In genomic region chr2:24613154-24613814, GRCh38 we compare ENCODE assay signal across 8 cellular contexts.
DNase-seq lines count a peak whose midpoint lies in the region; ATAC-seq, FAIRE-seq and TF ChIP-seq lines count a peak whose summit lies in the region.

No MANE protein-coding gene starts in this region.

- no peak overlapping the region for H2AFZ ChIP-seq in PC-9

- peaks cover 15% of the 10 kb centered on the region; the same call in 1 of the 3 replicates for H3K9me3 ChIP-seq in A549
- H3K9me3 ChIP-seq in PC-9 (ENCODE audit: insufficient read depth, low read depth): no peaks in the 10 kb centered on the region
- H3K9me3 ChIP-seq in small intestine (ENCODE audit: control insufficient read depth, low read depth): no peaks in the 10 kb centered on the region

- H3K4me3 ChIP-seq in A549 (no peak overlapping the region), PC-9 (no peak overlapping the region), small intestine (ENCODE audit: low read depth in 1 of 2, low read length in 2 of 2) (no peak overlapping the region)

- H3K36me3 ChIP-seq in PC-9 (ENCODE audit: low read depth) (no peaks in the 10 kb centered on the region), small intestine (ENCODE audit: control insufficient read depth in 2 of 2, insufficient read depth in 2 of 2, low read length in 2 of 2) (no peaks in the 10 kb centered on the region)

- no peaks in the 10 kb centered on the region for H3K27me3 ChIP-seq in PC-9 (ENCODE audit: insufficient read depth, low read depth)
- H3K27me3 ChIP-seq in small intestine (ENCODE audit: control insufficient read depth in 2 of 2, insufficient read depth in 2 of 2, low read length in 2 of 2): no peaks in the 10 kb centered on the region

- TF ChIP-seq CTCF in A549 (IDR thresholded peaks at IDR 0.05) (peak; percentile 14; the same call in 1 of the 3 replicates), PC-9 (conservative IDR thresholded peaks at IDR 0.05) (peak; percentile 57)

- no peak for TF ChIP-seq POLR2A in A549 (IDR thresholded peaks at IDR 0.05; ENCODE audit: low read length)

- peak in 1 of 2 experiments; percentile 37; a peak in 2 of 5 replicates for TF ChIP-seq RAD21 in A549 (conservative IDR thresholded peaks at IDR 0.05 in 1 of 2, IDR thresholded peaks at IDR 0.05 in 1 of 2)

- H3K4me2 ChIP-seq in A549: no peak overlapping the region
- H3K4me2 ChIP-seq in PC-9: no peak overlapping the region

- ATAC-seq in A549 (peak in 1 of 2 experiments; percentile 62; a peak in 3 of 6 replicates), HG03432 (IDR thresholded peaks at IDR 0.05; ENCODE audit: unreplicated experiment) (peak; percentile 51), HG02642 (IDR thresholded peaks at IDR 0.05; ENCODE audit: poor library complexity, unreplicated experiment) (no peak), GM18520 (IDR thresholded peaks at IDR 0.05; ENCODE audit: unreplicated experiment) (no peak)

- intact Hi-C loops in PC-9 (cut with micrococcal nuclease; ENCODE audit: unreplicated experiment): loop anchor here (2.0 to 10.0 kb wide), 2 partner anchors 182 to 214 kb away; partner anchors contain the start of genes CENPO and PTRHD1

- WGBS in A549 (ENCODE audit: missing lambda C conversion rate): 88% methylated on average over 6 of the region's 6 CpGs
- WGBS in small intestine, 3 donors: 80 to 91% (median 82%) methylated on average over 6 of the region's 6 CpGs

- no peaks in the 10 kb centered on the region for H3F3A ChIP-seq in PC-9 (ENCODE audit: insufficient read depth, low read depth)

- no peaks in the 10 kb centered on the region for H4K20me1 ChIP-seq in PC-9 (ENCODE audit: insufficient read depth)

- CTCF ChIA-PET in A549 (lab: Yijun Ruan, JAX) (interaction anchor here (0.7 to 1.4 kb wide), 3 partner anchors 9 to 180 kb away, joined by 3 read pairs; partner anchors contain the start of genes CENPO and PTRHD1), PC-9 (lab: Charles Lee) (interaction anchor here (1.2 to 2.3 kb wide), 3 partner anchors 177 to 214 kb away, joined by 5 to 8 read pairs (median 6); partner anchors contain the start of genes CENPO and PTRHD1)

- H3K9me2 ChIP-seq in PC-9 (ENCODE audit: insufficient read depth): no peaks in the 10 kb centered on the region; the same call in 1 of the 2 replicates

- POLR2A ChIA-PET in A549 (lab: Yijun Ruan, JAX): no interaction called here
- POLR2A ChIA-PET in PC-9 (lab: Charles Lee; ENCODE audit: unreplicated experiment): no interaction called here

- TF ChIP-seq EP300 in A549 (IDR thresholded peaks at IDR 0.05): no peak

- no TSS peak for BruUV-seq in PC-9 (replicated peaks; lab: Mats Ljungman, UMichigan)

- H3K79me2 ChIP-seq in PC-9 (ENCODE audit: low read depth): no peaks in the 10 kb centered on the region

- FAIRE-seq in A549 (lab: Jason Lieb, UNC) (no peak), small intestine (lab: Jason Lieb, UNC) (no peak)

- DNase-seq in A549 (ENCODE audit: low read depth in 1 of 2, low spot score in 1 of 2): peak in 1 of 2 experiments; percentile 25
- peak; percentile 74 for DNase-seq in ELF-1 (ENCODE audit: low read depth, low spot score)
- DNase-seq in PC-9: peak; percentile 7 to 42
- DNase-seq in epithelial cell of prostate (ENCODE audit: low read depth, low spot score): peak; percentile 48
- peak; percentile 31 for DNase-seq in small intestine

- H3K4me1 ChIP-seq in A549: no peaks in the 10 kb centered on the region
- H3K4me1 ChIP-seq in PC-9 (replicated peaks; ENCODE audit: insufficient read depth): no peaks in the 10 kb centered on the region
- H3K4me1 ChIP-seq in small intestine (ENCODE audit: control insufficient read depth in 2 of 2, insufficient read depth in 1 of 2, low read depth in 1 of 2, low read length in 1 of 2): no peaks in the 10 kb centered on the region

- H3K27ac ChIP-seq in A549 (no peak overlapping the region), PC-9 (no peak overlapping the region), epithelial cell of prostate (no peak overlapping the region), small intestine (ENCODE audit: low read depth in 1 of 2, low read length in 1 of 2) (no peak overlapping the region)

TF ChIP-seq in A549, 52 proteins besides CTCF, POLR2A, EP300 and RAD21:
- TF ChIP-seq CBX8 (IDR thresholded peaks at IDR 0.05) (no peak), CBX2 (IDR thresholded peaks at IDR 0.05; ENCODE audit: borderline replicate concordance, low read depth) (no peak), FOSL2 (IDR thresholded peaks at IDR 0.05) (no peak), FOSL2 (CRISPR knock-in tag; IDR thresholded peaks at IDR 0.05) (no peak), SMC3 (IDR thresholded peaks at IDR 0.05) (no peak), RFX5 (IDR thresholded peaks at IDR 0.05) (no peak), ZFP36 (IDR thresholded peaks at IDR 0.05; ENCODE audit: borderline replicate concordance, partially characterized antibody) (no peak)
